Comparison of ENCODE assay signal across 7 cellular contexts in the genomic region with DNA sequence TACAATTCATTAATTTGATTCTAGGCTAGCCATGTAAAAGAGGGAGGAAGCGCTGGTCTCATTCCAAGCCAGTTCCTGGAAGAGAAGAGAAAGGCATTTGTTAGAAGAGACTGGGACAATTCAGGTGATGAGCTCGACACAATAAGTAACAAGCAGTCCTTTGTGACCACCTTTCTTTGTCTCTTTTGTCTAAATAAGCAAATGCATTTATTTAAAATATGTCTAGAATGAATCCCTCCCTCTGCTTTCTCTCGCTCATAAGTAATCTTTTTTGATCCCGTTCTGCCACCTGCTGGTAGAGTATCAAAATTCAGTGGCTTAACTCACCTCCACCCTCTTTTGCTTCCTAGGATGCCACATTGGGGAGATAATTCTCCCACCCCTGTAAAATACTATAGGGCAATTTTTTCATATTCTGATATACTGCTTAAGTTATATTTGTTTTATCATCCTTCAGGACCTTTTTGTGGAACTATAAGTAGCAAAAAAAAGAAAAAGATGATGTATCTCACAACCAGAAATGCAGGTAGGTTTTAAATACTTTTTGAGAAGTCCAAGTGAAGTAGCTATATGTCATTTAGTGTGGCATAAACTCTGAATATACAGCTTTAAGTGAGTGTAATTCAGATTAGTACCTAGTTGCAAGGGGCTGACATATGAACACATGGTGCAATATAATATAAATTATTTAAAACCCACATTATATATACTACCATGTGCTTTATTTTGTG.
DNase-seq lines count a peak whose midpoint lies in the region; TF ChIP-seq lines count a peak whose summit lies in the region.

No MANE protein-coding gene starts in this region.

- no peak overlapping the region for H3K4me3 Mint-ChIP-seq in progenitor cell of endocrine pancreas (ENCODE audit: low read depth)

- no peaks in the 10 kb centered on the region for H3K4me1 Mint-ChIP-seq in progenitor cell of endocrine pancreas (ENCODE audit: low read depth)

- H3K4me3 ChIP-seq in HL-60 (replicated peaks; ENCODE audit: insufficient read depth, low read length), result no peak overlapping the region

- no peaks in the 10 kb centered on the region for H3K27me3 ChIP-seq in HL-60 (ENCODE audit: insufficient read depth, poor library complexity, severe bottlenecking)

- no peak overlapping the region for H3K27ac ChIP-seq in HL-60 (replicated peaks)

- no peaks in the 10 kb centered on the region for H3K27me3 Mint-ChIP-seq in progenitor cell of endocrine pancreas

- H3K9me3 Mint-ChIP-seq in progenitor cell of endocrine pancreas (ENCODE audit: low read depth), result no peaks in the 10 kb centered on the region

- peaks cover 5% of the 10 kb centered on the region for H3K36me3 Mint-ChIP-seq in progenitor cell of endocrine pancreas (ENCODE audit: insufficient read depth)

- DNase-seq in GM04504 (ENCODE audit: low read depth), result peak; percentile 22
- DNase-seq in HL-60 (ENCODE audit: low read depth in 1 of 2, low spot score in 1 of 2), result peak; percentile 3 to 40
- peak; percentile 38 for DNase-seq in NCI-H774 (lab: John Stamatoyannopoulos, UW)
- DNase-seq in activated CD8-positive, alpha-beta memory T cell treated with anti-CD3 and anti-CD28 coated beads for 4 hours (ENCODE audit: low read depth in 2 of 2), result peak; percentile 1 to 5
- peak; percentile 39 for DNase-seq in fibroblast of the conjunctiva (ENCODE audit: low read depth)
- peak; percentile 17 for DNase-seq in progenitor cell of endocrine pancreas (ENCODE audit: low spot score, unreplicated experiment)
- no peak for DNase-seq in T1000 (lab: John Stamatoyannopoulos, UW)

- TF ChIP-seq CTCF in HL-60 (IDR thresholded peaks at IDR 0.05; ENCODE audit: insufficient read depth, low read length), result no peak
- TF ChIP-seq CTCF in progenitor cell of endocrine pancreas (IDR thresholded peaks at IDR 0.05; ENCODE audit: unreplicated experiment), result peak; percentile 77

- H3K27ac Mint-ChIP-seq in progenitor cell of endocrine pancreas, result no peak overlapping the region
